Comparison of ENCODE assay signal across 1 cellular context in the genomic region with DNA sequence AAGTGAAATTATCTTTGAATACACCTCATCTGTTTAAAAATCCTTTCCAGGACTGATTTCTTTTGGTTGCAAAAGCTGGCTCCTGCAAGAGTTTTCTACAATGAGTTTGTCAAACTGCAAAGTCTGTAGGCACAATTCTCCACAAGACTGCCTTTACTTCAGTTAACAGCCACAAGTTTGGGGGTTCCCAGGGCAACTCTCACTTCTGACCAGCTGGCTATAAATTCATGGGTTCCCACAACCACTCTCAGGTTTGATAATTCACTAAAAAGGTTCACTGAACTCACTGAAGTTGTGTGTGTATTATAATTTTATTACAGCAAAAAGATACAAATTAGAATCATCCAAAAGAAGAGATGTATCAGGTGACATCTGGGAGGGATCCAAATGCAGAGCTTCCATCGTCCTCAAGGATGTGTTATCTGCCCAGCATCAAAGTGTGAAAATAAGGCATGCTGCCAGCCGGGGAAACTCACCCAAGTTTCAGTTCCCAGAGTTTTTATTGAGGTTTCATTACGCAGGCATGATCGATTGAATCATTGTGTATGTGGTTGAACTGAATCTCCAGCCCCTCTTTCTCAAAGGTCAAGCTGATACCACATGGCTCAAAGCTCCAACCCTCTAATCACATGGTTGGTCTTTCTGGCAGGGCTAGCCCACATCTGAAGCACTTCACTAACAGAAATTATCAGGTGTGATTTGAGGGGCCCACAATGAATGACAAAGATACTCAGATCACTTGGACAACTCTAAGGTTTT.
TF ChIP-seq lines count a peak whose summit lies in the region.

No MANE protein-coding gene starts in this region.

TF ChIP-seq in WTC11, 78 proteins besides CTCF, POLR2A, EP300 and RAD21 (continued from another document):
- TF ChIP-seq ATF2 (CRISPR knock-in tag; IDR thresholded peaks at IDR 0.05; ENCODE audit: borderline replicate concordance, low read depth) (no peak), NFE2L1 (CRISPR knock-in tag; IDR thresholded peaks at IDR 0.05) (no peak), ESRRA (CRISPR knock-in tag; IDR thresholded peaks at IDR 0.05; ENCODE audit: borderline replicate concordance) (no peak), ZNF416 (CRISPR knock-in tag; IDR thresholded peaks at IDR 0.05) (no peak), IRF2 (CRISPR knock-in tag; IDR thresholded peaks at IDR 0.05; ENCODE audit: borderline replicate concordance, low read depth) (no peak), ZNF317 (CRISPR knock-in tag; IDR thresholded peaks at IDR 0.05; ENCODE audit: borderline replicate concordance, low read depth) (no peak), HMGA2 (CRISPR knock-in tag; IDR thresholded peaks at IDR 0.05) (no peak)
